Comparison of ENCODE assay signal across 8 cellular contexts in genomic region chr21:31559368-31560119, GRCh38.
A peak's percentile ranks its signal among the peaks of the same experiment; 100 is the strongest.
DNase-seq lines count a peak whose midpoint lies in the region; ATAC-seq and TF ChIP-seq lines count a peak whose summit lies in the region.

No MANE protein-coding gene starts in this region.

- H3K36me3 Mint-ChIP-seq in T-cell = no peaks in the 10 kb centered on the region

- DNase-seq in DND-41 (peak; percentile 98), GOT3 (lab: John Stamatoyannopoulos, UW) (peak; percentile 84), NB4 (ENCODE audit: low read depth) (peak; percentile 32), T-cell (peak; percentile 82 to 93 (median 89)), amygdala (lab: John Stamatoyannopoulos, UW) (peak; percentile 71 to 99 (median 92)), left ventricle myocardium superior (peak; percentile 94), uterus (peak; percentile 85 to 89)

- POLR2A ChIA-PET in T-cell (lab: Charles Lee) = interaction anchor here (0.5 to 0.7 kb wide), 5 partner anchors 12 to 169 kb away, joined by 3 to 10 read pairs (median 8); no protein-coding TSS in a partner anchor

- H3K27me3 Mint-ChIP-seq in T-cell = peaks cover 6 to 23% of the 10 kb centered on the region in 2 donors

- peak overlapping the region; percentile 81 to 92 (median 83) for H3K4me3 Mint-ChIP-seq in T-cell

- H4K20me1 ChIP-seq in DND-41 (ENCODE audit: insufficient read depth, low read length) = peaks cover 20% of the 10 kb centered on the region

- H3K4me3 ChIP-seq in DND-41 (ENCODE audit: low read depth in 1 of 2, low read length in 2 of 2) (peak overlapping the region; percentile 51 to 98), NB4 (ENCODE audit: low read depth, low read length) (no peak overlapping the region), rectal smooth muscle tissue (ENCODE audit: low read length) (peak overlapping the region; percentile 67), uterus (peak overlapping the region; percentile 23 to 58)

- H2AFZ ChIP-seq in DND-41 (ENCODE audit: low read depth, low read length) = peak overlapping the region; percentile 88

- TF ChIP-seq POLR2A in NB4 (IDR thresholded peaks at IDR 0.05; ENCODE audit: extremely low read depth, insufficient read length) (no peak), uterus (IDR thresholded peaks at IDR 0.05) (no peak)

- H3K36me3 ChIP-seq in DND-41 (ENCODE audit: insufficient read depth, low read length) = no peaks in the 10 kb centered on the region; the same call in 1 of the 2 replicates
- no peaks in the 10 kb centered on the region for H3K36me3 ChIP-seq in rectal smooth muscle tissue (ENCODE audit: control insufficient read depth, insufficient read depth, low read length)
- H3K36me3 ChIP-seq in uterus = no peaks in the 10 kb centered on the region

- H3K27ac ChIP-seq in DND-41 (ENCODE audit: low read length) = peak overlapping the region; percentile 80
- no peak overlapping the region for H3K27ac ChIP-seq in rectal smooth muscle tissue (ENCODE audit: low read depth, low read length)
- no peak overlapping the region for H3K27ac ChIP-seq in uterus

- H3K9ac ChIP-seq in DND-41 (ENCODE audit: low read depth, low read length) = peak overlapping the region; percentile 72
- no peak overlapping the region for H3K9ac ChIP-seq in rectal smooth muscle tissue (ENCODE audit: low read length)

- ATAC-seq in DND-41 (ENCODE audit: insufficient read depth, low read depth) = peak; percentile 86
- ATAC-seq in T-cell (replicated peaks in 1 of 4) = peak; percentile 83 to 85 (median 84)
- peak; percentile 97 for ATAC-seq in left ventricle myocardium superior

- no peaks in the 10 kb centered on the region for H3K27me3 ChIP-seq in DND-41 (ENCODE audit: insufficient read depth, low read length, poor library complexity)
- peaks cover 10% of the 10 kb centered on the region for H3K27me3 ChIP-seq in rectal smooth muscle tissue (ENCODE audit: control insufficient read depth, insufficient read depth, low read length)
- H3K27me3 ChIP-seq in uterus = peaks cover 0 to 6% of the 10 kb centered on the region in 2 donors

- H3K79me2 ChIP-seq in DND-41 (ENCODE audit: insufficient read depth, low read length) = peaks cover 36% of the 10 kb centered on the region

- H3K4me1 ChIP-seq in DND-41 (ENCODE audit: insufficient read depth, low read length) (peaks cover 46% of the 10 kb centered on the region), rectal smooth muscle tissue (ENCODE audit: control insufficient read depth, insufficient read depth, low read length) (no peaks in the 10 kb centered on the region), uterus (peaks cover 0 to 12% of the 10 kb centered on the region in 2 donors)

- peak overlapping the region; percentile 93 for H3K4me2 ChIP-seq in DND-41 (ENCODE audit: insufficient read depth, low read length)

- CTCF ChIA-PET in T-cell (lab: Charles Lee) = interaction anchor here (0.6 to 1.4 kb wide), 10 partner anchors 21 to 458 kb away, joined by 3 to 7 read pairs (median 5); no protein-coding TSS in a partner anchor

- peak overlapping the region; percentile 76 to 81 for H3K27ac Mint-ChIP-seq in T-cell

- intact Hi-C loops in left ventricle myocardium superior (cut with micrococcal nuclease) (no loop called here), uterus (cut with DNase I; ENCODE audit: low total_unique reads) (no loop called here)

- H3K9me3 Mint-ChIP-seq in T-cell = no peaks in the 10 kb centered on the region

- H3K9me3 ChIP-seq in DND-41 (ENCODE audit: insufficient read depth, low read length, severe bottlenecking) (no peaks in the 10 kb centered on the region), uterus (no peaks in the 10 kb centered on the region)

- peaks cover 17 to 36% (median 32%) of the 10 kb centered on the region in 3 donors for H3K4me1 Mint-ChIP-seq in T-cell

- TF ChIP-seq CTCF in DND-41 (IDR thresholded peaks at IDR 0.05; ENCODE audit: borderline replicate concordance, extremely low read depth, low read length, poor library complexity, severe bottlenecking) = peak; percentile 14
- TF ChIP-seq CTCF in NB4 (IDR thresholded peaks at IDR 0.05; ENCODE audit: low read depth, low read length) = no peak
- TF ChIP-seq CTCF in uterus (IDR thresholded peaks at IDR 0.05) = no peak

Comparison
In these comparisons a context has a peak if more than half of its experiments do, and no peak if none do; other contexts are left out.
1. DNase-seq: peak in every context shown above with its lines; median percentile 98 in DND-41; 94 in left ventricle myocardium superior; 92 in amygdala; 89 in T-cell; 87 in uterus; 84 in GOT3; 32 in NB4.